12 cellular contexts compared by ENCODE assay signal in genomic region chr2:20444113-20444992, GRCh38. TPM values are rescaled to one million over a fixed set of nuclear protein-coding genes. Genes with fewer than 3 reads are reported as not detected.
DNase-seq lines count a peak whose midpoint lies in the region; ATAC-seq and TF ChIP-seq lines count a peak whose summit lies in the region.
"Had no signal": no experiment of that assay in that cellular context is flagged by ENCODE, and none has a peak within 500 bp of the region (broad histone marks: within the 10 kb centered on the region; RNA-seq: fewer than 3 reads in every experiment).

No MANE protein-coding gene starts in this region.

- peak in 1 of 3 donors; percentile 47 for DNase-seq in Peyer's patch
- peak; percentile 71 for DNase-seq in fibroblast of peridontal ligament (ENCODE audit: extremely low read depth)
- DNase-seq in osteocyte (ENCODE audit: extremely low spot score, unreplicated experiment): no peak
- no peak for DNase-seq in medulla oblongata (ENCODE audit: extremely low spot score)
- DNase-seq in SW480 (ENCODE audit: low spot score): no peak
- DNase-seq: activated CD4-positive, alpha-beta T cell treated with anti-CD3 and anti-CD28 coated beads for 1 hour; HCEC 1CT; NCI-H748 treated with DMSO at 0.1 percent for 48 hours had no signal

- no peak for ATAC-seq in GM19324 (IDR thresholded peaks at IDR 0.05; ENCODE audit: low FRiP score, unreplicated experiment)
- no peak for ATAC-seq in HG02852 (IDR thresholded peaks at IDR 0.05; ENCODE audit: unreplicated experiment)

- H3K4me1 ChIP-seq in Peyer's patch: peaks cover 0 to 19% (median 7%) of the 10 kb centered on the region in 4 donors

- peaks cover 0 to 11% (median 0%) of the 10 kb centered on the region in 3 donors for H3K36me3 ChIP-seq in Peyer's patch

- TF ChIP-seq POLR2A in Peyer's patch (IDR thresholded peaks at IDR 0.05): no peak

- H3K36me3 Mint-ChIP-seq in osteocyte (ENCODE audit: unreplicated experiment): peaks cover 9% of the 10 kb centered on the region

- TF ChIP-seq CTCF in 22Rv1 (IDR thresholded peaks at IDR 0.05): no peak
- no peak for TF ChIP-seq CTCF in Peyer's patch (IDR thresholded peaks at IDR 0.05)
- TF ChIP-seq CTCF in osteocyte (IDR thresholded peaks at IDR 0.05): no peak

- no peak overlapping the region for H3K4me3 Mint-ChIP-seq in osteocyte (ENCODE audit: unreplicated experiment)
- H3K4me3 Mint-ChIP-seq: B cell had no signal

- H3K27ac ChIP-seq in 22Rv1: peak overlapping the region; percentile 68
- H3K27ac ChIP-seq in Peyer's patch: peak overlapping the region; percentile 42 to 82 (median 59)

- no peaks in the 10 kb centered on the region for H3K27me3 ChIP-seq in Peyer's patch

- no peaks in the 10 kb centered on the region for H3K27me3 Mint-ChIP-seq in osteocyte (ENCODE audit: unreplicated experiment)

- H3K9me3 Mint-ChIP-seq in osteocyte (ENCODE audit: unreplicated experiment): no peaks in the 10 kb centered on the region

- H3K4me3 ChIP-seq in Peyer's patch: peak overlapping the region in 1 of 4 donors; percentile 0

- no peaks in the 10 kb centered on the region for H3K9me3 ChIP-seq in Peyer's patch

- H3K27ac Mint-ChIP-seq in osteocyte (ENCODE audit: unreplicated experiment): peak overlapping the region; percentile 71
- H3K27ac Mint-ChIP-seq: B cell had no signal

- peaks cover 28% of the 10 kb centered on the region for H3K4me1 Mint-ChIP-seq in osteocyte (ENCODE audit: unreplicated experiment)

RNA-seq across cellular contexts. Expression of gene RHOB, which starts 2.5 kb away (rescaled TPM):
- total RNA-seq in Peyer's patch (100 to 1,000 TPM in 3 of 4 donors, 10 to 100 TPM in 1; 61.6 to 488 (median 202) TPM), osteocyte (141 and 160 TPM in 2 replicates)
